2 cellular contexts compared by ENCODE assay signal in the genomic region with DNA sequence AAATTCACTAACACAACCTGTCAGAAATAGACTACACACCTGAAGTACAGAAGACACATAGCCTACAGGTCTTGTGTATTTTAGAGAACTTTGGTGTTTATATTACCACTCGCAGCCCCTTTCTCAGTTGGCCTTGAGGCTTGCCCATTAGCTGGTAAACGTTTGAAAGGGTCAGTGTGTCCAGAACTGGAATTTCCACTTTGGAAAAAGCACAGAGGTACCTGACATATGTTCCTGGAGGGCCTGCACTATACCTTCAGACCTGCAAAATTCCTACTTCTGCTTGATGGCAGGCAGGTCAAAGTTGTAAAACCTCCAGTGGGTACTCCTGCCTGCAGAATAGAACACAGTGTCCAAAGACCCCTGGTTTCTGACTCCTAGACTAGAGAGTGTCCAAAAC.
TF ChIP-seq lines count a peak whose summit lies in the region.

No MANE protein-coding gene starts in this region.

TF ChIP-seq in H1, 55 proteins besides CTCF, POLR2A, EP300 and RAD21:
- TF ChIP-seq, protein P1, sequence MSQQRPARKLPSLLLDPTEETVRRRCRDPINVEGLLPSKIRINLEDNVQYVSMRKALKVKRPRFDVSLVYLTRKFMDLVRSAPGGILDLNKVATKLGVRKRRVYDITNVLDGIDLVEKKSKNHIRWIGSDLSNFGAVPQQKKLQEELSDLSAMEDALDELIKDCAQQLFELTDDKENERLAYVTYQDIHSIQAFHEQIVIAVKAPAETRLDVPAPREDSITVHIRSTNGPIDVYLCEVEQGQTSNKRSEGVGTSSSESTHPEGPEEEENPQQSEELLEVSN (IDR thresholded peaks at IDR 0.05): no peak
- TF ChIP-seq KDM4A (IDR thresholded peaks at IDR 0.05; ENCODE audit: low read depth, low read length, severe bottlenecking) (no peak), BCL11A (IDR thresholded peaks at IDR 0.05; ENCODE audit: low read depth in 2 of 2, low read length in 2 of 2) (no peak), CEBPB (IDR thresholded peaks at IDR 0.05; ENCODE audit: low read depth, low read length) (no peak), TCF12 (IDR thresholded peaks at IDR 0.05; ENCODE audit: low read depth, low read length) (no peak), EZH2 (IDR thresholded peaks at IDR 0.05; ENCODE audit: low read depth, low read length, severe bottlenecking) (no peak), TAF1 (IDR thresholded peaks at IDR 0.05; ENCODE audit: low read depth, low read length) (no peak), TAF7 (optimal IDR thresholded peaks at IDR 0.05; ENCODE audit: borderline replicate concordance, low read depth, low read length) (no peak), YY1 (IDR thresholded peaks at IDR 0.05; ENCODE audit: low read depth, low read length) (no peak), FOSL1 (IDR thresholded peaks at IDR 0.05; ENCODE audit: insufficient read depth, low read depth, low read length) (no peak), CBX5 (IDR thresholded peaks at IDR 0.05; ENCODE audit: low read depth, low read length) (no peak), ASH2L (IDR thresholded peaks at IDR 0.05; ENCODE audit: low read length) (no peak), KDM1A (IDR thresholded peaks at IDR 0.05; ENCODE audit: borderline replicate concordance, low read length) (no peak), RFX5 (IDR thresholded peaks at IDR 0.05; ENCODE audit: borderline replicate concordance, low read depth, low read length) (no peak), GABPA (IDR thresholded peaks at IDR 0.05; ENCODE audit: borderline replicate concordance, insufficient read depth, low read length) (no peak), NANOG (IDR thresholded peaks at IDR 0.05; ENCODE audit: insufficient read depth, low read depth, low read length, poor library complexity, severe bottlenecking) (no peak)
TF ChIP-seq in H1: peak in this region for 0.

TF ChIP-seq in neural cell, 6 proteins besides CTCF, POLR2A, EP300 and RAD21:
- TF ChIP-seq SMC3 (conservative IDR thresholded peaks at IDR 0.05; ENCODE audit: poor library complexity): no peak
- TF ChIP-seq MXI1 (conservative IDR thresholded peaks at IDR 0.05; ENCODE audit: poor library complexity, severe bottlenecking): no peak
- TF ChIP-seq, protein P2, sequence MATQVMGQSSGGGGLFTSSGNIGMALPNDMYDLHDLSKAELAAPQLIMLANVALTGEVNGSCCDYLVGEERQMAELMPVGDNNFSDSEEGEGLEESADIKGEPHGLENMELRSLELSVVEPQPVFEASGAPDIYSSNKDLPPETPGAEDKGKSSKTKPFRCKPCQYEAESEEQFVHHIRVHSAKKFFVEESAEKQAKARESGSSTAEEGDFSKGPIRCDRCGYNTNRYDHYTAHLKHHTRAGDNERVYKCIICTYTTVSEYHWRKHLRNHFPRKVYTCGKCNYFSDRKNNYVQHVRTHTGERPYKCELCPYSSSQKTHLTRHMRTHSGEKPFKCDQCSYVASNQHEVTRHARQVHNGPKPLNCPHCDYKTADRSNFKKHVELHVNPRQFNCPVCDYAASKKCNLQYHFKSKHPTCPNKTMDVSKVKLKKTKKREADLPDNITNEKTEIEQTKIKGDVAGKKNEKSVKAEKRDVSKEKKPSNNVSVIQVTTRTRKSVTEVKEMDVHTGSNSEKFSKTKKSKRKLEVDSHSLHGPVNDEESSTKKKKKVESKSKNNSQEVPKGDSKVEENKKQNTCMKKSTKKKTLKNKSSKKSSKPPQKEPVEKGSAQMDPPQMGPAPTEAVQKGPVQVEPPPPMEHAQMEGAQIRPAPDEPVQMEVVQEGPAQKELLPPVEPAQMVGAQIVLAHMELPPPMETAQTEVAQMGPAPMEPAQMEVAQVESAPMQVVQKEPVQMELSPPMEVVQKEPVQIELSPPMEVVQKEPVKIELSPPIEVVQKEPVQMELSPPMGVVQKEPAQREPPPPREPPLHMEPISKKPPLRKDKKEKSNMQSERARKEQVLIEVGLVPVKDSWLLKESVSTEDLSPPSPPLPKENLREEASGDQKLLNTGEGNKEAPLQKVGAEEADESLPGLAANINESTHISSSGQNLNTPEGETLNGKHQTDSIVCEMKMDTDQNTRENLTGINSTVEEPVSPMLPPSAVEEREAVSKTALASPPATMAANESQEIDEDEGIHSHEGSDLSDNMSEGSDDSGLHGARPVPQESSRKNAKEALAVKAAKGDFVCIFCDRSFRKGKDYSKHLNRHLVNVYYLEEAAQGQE (IDR thresholded peaks at IDR 0.05; ENCODE audit: borderline replicate concordance): no peak
- TF ChIP-seq POLR2AphosphoS5 (IDR thresholded peaks at IDR 0.05): no peak
- TF ChIP-seq TAF1 (IDR thresholded peaks at IDR 0.05; ENCODE audit: low read depth): no peak
- TF ChIP-seq EZH2 (IDR thresholded peaks at IDR 0.05; ENCODE audit: borderline replicate concordance, insufficient read depth, low read length, poor library complexity, severe bottlenecking): no peak
TF ChIP-seq in neural cell: peak in this region for 0.
